ENCODE assay signal across 8 cellular contexts in the genomic region with DNA sequence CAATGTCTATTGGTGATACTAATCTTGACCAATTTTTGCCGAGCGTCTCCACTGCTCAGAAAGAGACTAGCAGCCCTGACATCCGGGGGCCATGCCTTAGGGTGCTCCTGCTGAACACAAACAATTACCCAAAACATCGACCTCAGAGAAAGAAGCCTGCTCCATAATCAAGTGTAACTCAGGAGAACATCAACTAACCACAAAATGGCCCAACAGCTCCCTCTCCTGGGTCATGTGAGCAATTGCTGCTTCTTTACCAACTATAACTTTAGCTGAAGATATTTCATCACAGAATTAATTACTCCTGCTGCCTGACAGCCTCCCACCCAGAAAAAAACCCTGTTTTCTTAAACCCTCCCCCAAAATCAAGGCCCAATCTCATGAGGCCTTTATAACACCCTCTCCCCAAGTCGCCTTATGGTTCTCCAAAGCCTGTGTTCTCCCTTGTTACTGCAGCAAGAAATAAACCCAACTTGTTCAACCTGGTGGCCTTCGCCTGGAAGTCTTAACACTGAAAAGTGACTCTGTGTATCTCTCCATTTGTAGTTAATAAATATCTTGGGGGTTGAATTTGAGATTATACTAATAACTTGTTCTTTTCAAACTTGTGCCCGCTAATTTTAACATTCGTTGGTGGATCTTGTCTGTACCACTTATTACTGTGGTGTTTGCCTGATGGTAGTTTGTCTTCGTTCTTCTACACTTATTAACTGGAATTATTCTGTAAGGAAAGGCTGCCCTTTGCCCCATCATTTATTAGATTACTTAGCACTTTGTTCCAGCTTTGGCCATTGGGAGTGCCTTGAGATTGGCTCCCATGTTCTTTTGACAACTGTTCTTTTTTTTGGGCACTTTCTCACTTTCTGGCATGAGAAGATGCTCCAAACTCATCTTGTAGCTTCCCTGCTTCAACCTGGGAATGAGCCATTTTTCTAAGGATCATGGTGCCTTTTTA. TPM values are rescaled to one million over a fixed set of nuclear protein-coding genes. Genes with fewer than 3 reads are reported as not detected.
A peak's percentile ranks its signal among the peaks of the same experiment; 100 is the strongest.
DNase-seq lines count a peak whose midpoint lies in the region; ATAC-seq and TF ChIP-seq lines count a peak whose summit lies in the region.

No MANE protein-coding gene starts in this region.

- peak; percentile 35 for DNase-seq in Caki2 (ENCODE audit: low read depth)
- peak; percentile 79 for DNase-seq in HEK293T (ENCODE audit: extremely low spot score)
- peak; percentile 57 for DNase-seq in NCI-H2171 (lab: John Stamatoyannopoulos, UW)
- peak; percentile 84 to 88 for DNase-seq in T47D (ENCODE audit: low read depth in 1 of 2, low spot score in 1 of 2)
- DNase-seq in inferior parietal cortex (ENCODE audit: extremely low spot score) = peak; percentile 94
- peak; percentile 31 to 39 for DNase-seq in stimulated activated CD4-positive, alpha-beta T cell treated with anti-CD3 and anti-CD28 coated beads, Interleukin-15, amount 100 ng/mL, for 1 hour (ENCODE audit: low read depth in 1 of 2, low spot score in 1 of 2)

- H3K27ac ChIP-seq in VCaP = no peak overlapping the region

- POLR2A ChIA-PET in HEK293T (lab: Yijun Ruan, JAX) = interaction anchor here (1.4 to 3.5 kb wide), 4 partner anchors 25 to 563 kb away, joined by 3 to 18 read pairs (median 6); a partner anchor contains a TSS

- CTCF ChIA-PET in HEK293T (lab: Yijun Ruan, JAX) = interaction anchor here (0.6 to 4.3 kb wide), 11 partner anchors 11 to 252 kb away, joined by 3 to 76 read pairs (median 3); a partner anchor contains a TSS

- ATAC-seq in HG03571 (IDR thresholded peaks at IDR 0.05; ENCODE audit: unreplicated experiment) = no peak

- peak; percentile 95 for TF ChIP-seq CTCF in VCaP (conservative IDR thresholded peaks at IDR 0.05)

- in situ Hi-C loops in Caki2 (cut with HindIII; ENCODE audit: low pct_unique_long_range_greater_than_20kb, low sequenced_read_pairs) (no loop called here), T47D (cut with HindIII; ENCODE audit: low pct_unique_long_range_greater_than_20kb, low sequenced_read_pairs) (no loop called here)

TF ChIP-seq in HEK293T, 16 proteins besides CTCF, POLR2A, EP300 and RAD21:
- TF ChIP-seq NFRKB (IDR thresholded peaks at IDR 0.05) (no peak), HDGF (IDR thresholded peaks at IDR 0.05; ENCODE audit: borderline replicate concordance) (no peak), ZNF384 (IDR thresholded peaks at IDR 0.05) (no peak), LEF1 (IDR thresholded peaks at IDR 0.05; ENCODE audit: borderline replicate concordance) (no peak)
- TF ChIP-seq, protein P1, sequence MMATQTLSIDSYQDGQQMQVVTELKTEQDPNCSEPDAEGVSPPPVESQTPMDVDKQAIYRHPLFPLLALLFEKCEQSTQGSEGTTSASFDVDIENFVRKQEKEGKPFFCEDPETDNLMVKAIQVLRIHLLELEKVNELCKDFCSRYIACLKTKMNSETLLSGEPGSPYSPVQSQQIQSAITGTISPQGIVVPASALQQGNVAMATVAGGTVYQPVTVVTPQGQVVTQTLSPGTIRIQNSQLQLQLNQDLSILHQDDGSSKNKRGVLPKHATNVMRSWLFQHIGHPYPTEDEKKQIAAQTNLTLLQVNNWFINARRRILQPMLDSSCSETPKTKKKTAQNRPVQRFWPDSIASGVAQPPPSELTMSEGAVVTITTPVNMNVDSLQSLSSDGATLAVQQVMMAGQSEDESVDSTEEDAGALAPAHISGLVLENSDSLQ (IDR thresholded peaks at IDR 0.05) = peak; percentile 67

RNA-seq across cellular contexts. Expression of a gene that starts 21.2 kb away (rescaled TPM):
- total RNA-seq in Caki2 (2014; rRNA removed; shearing (Covaris generic); ENCODE audit: low replicate concordance) = not detected in 2 replicates

RNA-seq across cellular contexts. Expression of a gene that starts 24.9 kb away (rescaled TPM):
- total RNA-seq in Caki2 (2014; rRNA removed; shearing (Covaris generic); ENCODE audit: low replicate concordance) = 139 and 165 TPM in 2 replicates

RNA-seq across cellular contexts. Expression of a gene that starts 47.6 kb away (rescaled TPM):
- total RNA-seq in Caki2 (2014; rRNA removed; shearing (Covaris generic); ENCODE audit: low replicate concordance) = not detected in 2 replicates

Comparison
In these comparisons a context has a peak if more than half of its experiments do, and no peak if none do; other contexts are left out.
1. DNase-seq: peak in every context shown above with its lines; median percentile 94 in inferior parietal cortex; 86 in T47D; 79 in HEK293T; 57 in NCI-H2171; 35 in Caki2; 35 in stimulated activated CD4-positive, alpha-beta T cell treated with anti-CD3 and anti-CD28 coated beads, Interleukin-15, amount 100 ng/mL, for 1 hour.